In the genomic region with DNA sequence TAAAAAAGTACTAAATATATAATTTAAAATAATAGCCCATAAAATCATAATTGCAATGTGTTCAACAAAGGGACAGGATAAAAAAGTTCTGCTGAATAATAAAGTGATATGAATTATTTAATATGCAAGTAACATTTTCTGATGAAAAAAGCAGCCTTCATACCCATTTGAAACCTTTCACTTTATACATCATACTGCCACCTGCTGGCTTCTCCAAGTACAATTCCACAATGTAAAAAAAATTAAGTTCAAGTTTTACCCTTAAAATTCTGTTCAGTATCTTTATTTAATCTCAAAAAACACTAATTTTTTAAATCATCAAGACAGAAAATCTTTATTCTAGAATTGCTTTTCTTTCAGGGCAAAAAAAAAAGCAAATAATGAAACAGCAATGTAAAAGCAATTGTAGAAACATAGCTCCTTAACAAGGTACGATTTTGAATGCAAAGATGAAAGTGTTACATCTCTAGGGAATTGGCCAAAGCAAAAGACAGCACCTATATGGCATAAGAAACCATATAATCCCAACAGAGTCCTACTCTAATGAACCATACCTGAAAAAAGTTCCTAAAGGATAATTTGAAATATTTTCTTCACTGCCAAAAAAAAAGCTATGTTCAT, we compare ENCODE assay signal across 8 cellular contexts. TPM values are rescaled to one million over a fixed set of nuclear protein-coding genes. Genes with fewer than 3 reads are reported as not detected.
DNase-seq lines count a peak whose midpoint lies in the region; ATAC-seq and TF ChIP-seq lines count a peak whose summit lies in the region.

No MANE protein-coding gene starts in this region.

- ATAC-seq in upper lobe of right lung (peak; percentile 45), GM21381 (IDR thresholded peaks at IDR 0.05; ENCODE audit: unreplicated experiment) (no peak), GM18907 (IDR thresholded peaks at IDR 0.05; ENCODE audit: unreplicated experiment) (no peak)

- TF ChIP-seq CTCF in upper lobe of right lung (IDR thresholded peaks at IDR 0.05), result peak; percentile 77

- H3K9me3 ChIP-seq in upper lobe of right lung, result no peaks in the 10 kb centered on the region

- H3K27me3 ChIP-seq in upper lobe of right lung, result no peaks in the 10 kb centered on the region

- no peak overlapping the region for H3K4me3 ChIP-seq in upper lobe of right lung

- peaks cover 25% of the 10 kb centered on the region for H3K36me3 ChIP-seq in upper lobe of right lung

- intact Hi-C loops in upper lobe of right lung (cut with DNase I), result loop anchor here (5.0 kb wide), 1 partner anchor 95 kb away; no protein-coding TSS in a partner anchor

- H3K4me1 ChIP-seq in upper lobe of right lung, result no peaks in the 10 kb centered on the region

- DNase-seq in DMS153 treated with DMSO at 0.1 percent for 48 hours (lab: John Stamatoyannopoulos, UW; ENCODE audit: unreplicated experiment) (peak; percentile 47), HT1080 (ENCODE audit: low read depth) (peak; percentile 15), RPMI8226 (peak; percentile 41), cerebellar cortex (ENCODE audit: low spot score) (peak; percentile 52), mucosa of gallbladder (ENCODE audit: low spot score) (peak; percentile 24), upper lobe of right lung (no peak)

- no peak overlapping the region for H3K27ac ChIP-seq in upper lobe of right lung

RNA-seq across cellular contexts. Expression of a gene that starts 15.0 kb away (rescaled TPM):
- 6.7 and 9.0 TPM in 2 replicates for total RNA-seq in HT1080 (2014; rRNA removed; shearing (Covaris generic))
- polyA plus RNA-seq in HT1080 (2015; cell fraction: cytosol; rRNA removed), result 5.6 and 6.9 TPM in 2 replicates
- polyA plus RNA-seq in HT1080 (2015; cell fraction: nucleus; rRNA removed), result 31.4 and 35.5 TPM in 2 replicates
- total RNA-seq in mucosa of gallbladder (15.0 TPM), upper lobe of right lung (10.5 TPM)
